In the genomic region with DNA sequence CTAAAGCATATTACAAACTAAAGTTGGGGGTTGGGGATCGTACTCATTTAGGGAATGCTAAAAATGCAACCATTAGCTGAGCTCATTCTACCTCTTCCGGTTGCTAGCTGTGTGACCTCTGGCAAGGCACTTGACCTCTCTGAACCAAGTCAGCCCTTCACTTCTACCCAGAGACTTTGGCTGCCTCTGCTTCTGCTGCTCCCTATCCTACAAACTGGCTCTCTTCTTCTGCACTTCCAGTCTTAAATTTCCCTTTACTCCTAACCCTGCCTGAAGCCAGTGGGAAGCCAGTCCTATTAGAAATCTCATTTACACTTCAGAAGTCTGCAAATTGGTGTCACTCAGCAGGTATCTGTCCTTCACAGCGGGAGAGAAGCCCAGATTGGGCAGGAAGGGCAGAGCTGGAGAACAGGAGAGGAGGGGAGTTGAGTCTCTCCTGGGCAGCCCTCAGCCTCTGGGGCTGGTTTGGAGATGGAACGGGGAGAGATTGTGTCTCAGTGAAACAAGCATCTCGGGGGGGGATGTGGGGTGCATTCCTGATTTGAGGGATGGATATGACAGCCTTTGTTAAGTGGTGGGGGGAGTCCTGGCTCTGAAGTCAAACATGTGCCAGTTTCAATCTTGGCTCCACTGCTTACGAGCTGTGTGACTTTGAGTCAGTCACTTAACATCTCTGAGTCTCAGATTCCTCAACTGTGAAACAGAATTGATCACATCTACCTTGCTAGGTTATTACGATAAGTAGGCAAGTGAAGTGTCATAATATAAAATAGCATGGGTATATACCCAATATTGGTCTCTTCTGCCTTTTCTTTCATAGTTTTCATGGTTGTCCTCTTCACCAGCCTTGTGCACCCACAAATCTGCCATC, we compare ENCODE assay signal across 17 cellular contexts. TPM values are rescaled to one million over a fixed set of nuclear protein-coding genes. Genes with fewer than 3 reads are reported as not detected.
DNase-seq lines count a peak whose midpoint lies in the region; TF ChIP-seq lines count a peak whose summit lies in the region.
"Had no signal": no experiment of that assay in that cellular context is flagged by ENCODE, and none has a peak within 500 bp of the region (broad histone marks: within the 10 kb centered on the region; RNA-seq: fewer than 3 reads in every experiment).

No MANE protein-coding gene starts in this region.

- no peak overlapping the region for H2AK5ac ChIP-seq in H9 (ENCODE audit: insufficient read length, low read length)

- no peak overlapping the region for H4K5ac ChIP-seq in H9 (ENCODE audit: insufficient read length, low read depth, low read length)

- no peak overlapping the region for H2BK120ac ChIP-seq in H9 (ENCODE audit: low read depth, low read length, poor library complexity, severe bottlenecking)

- H3K9ac ChIP-seq in H9 (ENCODE audit: extremely low read depth, insufficient read length, low read length), result no peak overlapping the region

- H3K4me1 ChIP-seq in H9 (ENCODE audit: insufficient read depth, low read length) (peaks cover 18% of the 10 kb centered on the region; the same call in 1 of the 2 replicates), iPS DF 6.9 (ENCODE audit: control insufficient read depth, insufficient read depth, low read length) (peaks cover 19% of the 10 kb centered on the region)
- no peaks in the 10 kb centered on the region for H3K4me1 ChIP-seq in CD8-positive, alpha-beta memory T cell (ENCODE audit: insufficient read depth, low read length)

- peaks cover 71 to 84% of the 10 kb centered on the region in 2 experiments for H3K4me1 Mint-ChIP-seq in H9
- no peaks in the 10 kb centered on the region for H3K4me1 Mint-ChIP-seq in CD8-positive, alpha-beta memory T cell
- H3K4me1 Mint-ChIP-seq: immature natural killer cell had no signal

- no peaks in the 10 kb centered on the region for H3K79me1 ChIP-seq in H9 (ENCODE audit: insufficient read depth, low read depth, low read length, poor library complexity, severe bottlenecking)

- no peaks in the 10 kb centered on the region for H3K9me3 ChIP-seq in H9 (ENCODE audit: control insufficient read depth, low read depth, low read length)
- H3K9me3 ChIP-seq in iPS DF 6.9 (ENCODE audit: control insufficient read depth, insufficient read depth, low read length), result no peaks in the 10 kb centered on the region
- H3K9me3 ChIP-seq in CD8-positive, alpha-beta memory T cell (ENCODE audit: low read length), result no peaks in the 10 kb centered on the region
- H3K9me3 ChIP-seq: SJSA1 had no signal

- DNase-seq in AG08396 (ENCODE audit: low spot score) (peak; percentile 41), H9 (peak; percentile 88), RKO (ENCODE audit: low spot score) (peak; percentile 31), iPS DF 6.9 (ENCODE audit: low read depth, low spot score) (peak; percentile 74), DMS53 (lab: John Stamatoyannopoulos, UW) (no peak), foreskin melanocyte (no peak), GM13977 (ENCODE audit: low spot score) (no peak)
- DNase-seq in CD8-positive, alpha-beta memory T cell, result no peak
- DNase-seq: activated gamma-delta T cell treated with Interleukin-2 at 50 U/mL for 16 hours, GDM1, immature natural killer cell, NCI-H1694 treated with DMSO at 0.1 percent for 48 hours, NCI-H446, nephron progenitor cell had no signal

- no peak overlapping the region for H2BK15ac ChIP-seq in H9 (ENCODE audit: low read depth, low read length)

- no peak overlapping the region for H2AFZ ChIP-seq in H9 (ENCODE audit: low read length)

- H3K27me3 ChIP-seq in H9 (ENCODE audit: insufficient read depth, low read length) (no peaks in the 10 kb centered on the region; the same call in 1 of the 2 replicates), iPS DF 6.9 (ENCODE audit: control insufficient read depth, insufficient read depth, low read length) (peaks cover 3% of the 10 kb centered on the region; the same call in 1 of the 2 replicates)
- H3K27me3 ChIP-seq in CD8-positive, alpha-beta memory T cell (ENCODE audit: insufficient read depth, low read length, poor library complexity, severe bottlenecking), result peaks cover 6% of the 10 kb centered on the region

- no peaks in the 10 kb centered on the region for H3K36me3 ChIP-seq in iPS DF 6.9 (ENCODE audit: control insufficient read depth, insufficient read depth, low read length)
- H3K36me3 ChIP-seq in CD8-positive, alpha-beta memory T cell (ENCODE audit: insufficient read depth, low read length), result no peaks in the 10 kb centered on the region
- H3K36me3 ChIP-seq: SJSA1 had no signal

- no peak overlapping the region for H3K18ac ChIP-seq in H9 (ENCODE audit: insufficient read length, low read depth, low read length)

- in situ Hi-C loops in GM13977 (cut with MboI; ENCODE audit: low pct_unique_long_range_greater_than_20kb, low sequenced_read_pairs, unreplicated experiment), result no loop called here

- H3K4ac ChIP-seq in H9 (ENCODE audit: low read depth, low read length), result no peak overlapping the region

- no peak overlapping the region for H3T11ph ChIP-seq in H9 (ENCODE audit: low read length)

- peaks cover 60% of the 10 kb centered on the region for H3K27me3 Mint-ChIP-seq in H9 (ENCODE audit: low read depth)
- peaks cover 19 to 45% of the 10 kb centered on the region in 2 donors for H3K27me3 Mint-ChIP-seq in CD8-positive, alpha-beta memory T cell

- H3K4me3 ChIP-seq in iPS DF 6.9 (ENCODE audit: low read length), result no peak overlapping the region
- no peak overlapping the region for H3K4me3 ChIP-seq in CD8-positive, alpha-beta memory T cell (ENCODE audit: low read length)
- H3K4me3 ChIP-seq: SJSA1 had no signal

- H3K27ac ChIP-seq in H9 (ENCODE audit: insufficient read length, low read depth, low read length) (peak overlapping the region; percentile 1), iPS DF 6.9 (ENCODE audit: low read length) (no peak overlapping the region)
- no peak overlapping the region for H3K27ac ChIP-seq in CD8-positive, alpha-beta memory T cell (ENCODE audit: low read depth, low read length)
- H3K27ac ChIP-seq: HL-60, SJSA1 had no signal

- no peak overlapping the region for H3K14ac ChIP-seq in H9 (ENCODE audit: insufficient read depth, low read length)

- no peak overlapping the region for H3K56ac ChIP-seq in H9 (ENCODE audit: insufficient read length, low read depth, low read length)

- H3K9me3 Mint-ChIP-seq in H9, result no peaks in the 10 kb centered on the region; a peak in 2 of 5 replicates
- H3K9me3 Mint-ChIP-seq in CD8-positive, alpha-beta memory T cell, result no peaks in the 10 kb centered on the region
- H3K9me3 Mint-ChIP-seq: immature natural killer cell, nephron progenitor cell had no signal

- no peaks in the 10 kb centered on the region for H3K36me3 Mint-ChIP-seq in H9 (ENCODE audit: insufficient read depth in 1 of 3, low read depth in 3 of 3)
- H3K36me3 Mint-ChIP-seq in CD8-positive, alpha-beta memory T cell, result peaks cover 0 to 6% (median under 1%) of the 10 kb centered on the region in 3 donors

- no CpG with 5 or more reads among the region's 7 CpGs for WGBS in H9 (ENCODE audit: extremely low coverage, insufficient read length, low lambda C conversion rate)
- no CpG with 5 or more reads among the region's 7 CpGs for WGBS in iPS DF 6.9 (ENCODE audit: insufficient coverage, insufficient read length)

- H2BK5ac ChIP-seq in H9 (ENCODE audit: insufficient read length, low read length), result no peak overlapping the region

- H3K4me3 Mint-ChIP-seq in H9, result peak overlapping the region in 1 of 2 experiments; percentile 49; a peak in 1 of 5 replicates
- H3K4me3 Mint-ChIP-seq in CD8-positive, alpha-beta memory T cell, result no peak overlapping the region
- H3K4me3 Mint-ChIP-seq: immature natural killer cell had no signal

- no peak overlapping the region for H3K23ac ChIP-seq in H9 (ENCODE audit: insufficient read length, low read depth, low read length)

- TF ChIP-seq CTCF in H9 (conservative IDR thresholded peaks at IDR 0.05) (no peak), GM13977 (IDR thresholded peaks at IDR 0.05; ENCODE audit: extremely low read depth, insufficient read depth, missing control alignments) (no peak)

- no peak overlapping the region for H2BK12ac ChIP-seq in H9 (ENCODE audit: insufficient read length, low read depth, low read length)

- no peaks in the 10 kb centered on the region for H3K23me2 ChIP-seq in H9 (ENCODE audit: insufficient read length, low read depth, low read length, poor library complexity, severe bottlenecking)

- H3K4me2 ChIP-seq in H9 (ENCODE audit: insufficient read depth, insufficient read length, low read length), result peak overlapping the region; percentile 8

- H2BK20ac ChIP-seq in H9 (ENCODE audit: low read depth, low read length, poor library complexity, severe bottlenecking), result no peak overlapping the region

- H4K91ac ChIP-seq in H9 (ENCODE audit: insufficient read length, low read depth, low read length), result no peak overlapping the region

- CTCF ChIA-PET in CD8-positive, alpha-beta memory T cell (lab: Charles Lee), result interaction anchor here (0.7 to 1.5 kb wide), 3 partner anchors 11 to 85 kb away, joined by 3 to 4 read pairs (median 3); no protein-coding TSS in a partner anchor

- H3K27ac Mint-ChIP-seq in H9, result peak overlapping the region in 1 of 3 experiments; percentile 82; a peak in 2 of 7 replicates
- no peak overlapping the region for H3K27ac Mint-ChIP-seq in CD8-positive, alpha-beta memory T cell
- H3K27ac Mint-ChIP-seq: immature natural killer cell, nephron progenitor cell had no signal

- H4K20me1 ChIP-seq in H9 (ENCODE audit: control insufficient read depth, insufficient read depth, insufficient read length), result no peaks in the 10 kb centered on the region

- H3K79me2 ChIP-seq in H9 (ENCODE audit: insufficient read depth, low read length), result no peaks in the 10 kb centered on the region

- H4K8ac ChIP-seq in H9 (replicated peaks; ENCODE audit: insufficient read length, low read depth, low read length), result no peak overlapping the region

- POLR2A ChIA-PET in CD8-positive, alpha-beta memory T cell (lab: Charles Lee), result no interaction called here

RNA-seq across cellular contexts. Expression of gene AEN, which starts 7.8 kb away (rescaled TPM):
- 132 and 136 TPM in 2 replicates for total RNA-seq in H9 (2021)
- total RNA-seq in CD8-positive, alpha-beta memory T cell, result 100 to 1,000 TPM; 109 TPM
- polyA plus RNA-seq in CD8-positive, alpha-beta memory T cell, result 22.8 TPM

RNA-seq across cellular contexts. Expression of gene ISG20, which starts 25.5 kb away (rescaled TPM):
- 4.4 and 7.4 TPM in 2 replicates for total RNA-seq in H9 (2021)
- 10 to 100 TPM; 22.5 to 27.2 TPM for total RNA-seq in CD8-positive, alpha-beta memory T cell
- 572 TPM for polyA plus RNA-seq in CD8-positive, alpha-beta memory T cell
- total RNA-seq: frontal cortex had no signal

Comparison
In these comparisons a context has a peak if more than half of its experiments do, and no peak if none do; other contexts are left out.
1. DNase-seq: peak in AG08396 (single experiment), H9 (single experiment), RKO (single experiment) and iPS DF 6.9 (single experiment); none in DMS53 (single experiment), CD8-positive, alpha-beta memory T cell (0 of 5), foreskin melanocyte (single experiment) and GM13977 (single experiment).